14 cellular contexts compared by ENCODE assay signal in the genomic region with DNA sequence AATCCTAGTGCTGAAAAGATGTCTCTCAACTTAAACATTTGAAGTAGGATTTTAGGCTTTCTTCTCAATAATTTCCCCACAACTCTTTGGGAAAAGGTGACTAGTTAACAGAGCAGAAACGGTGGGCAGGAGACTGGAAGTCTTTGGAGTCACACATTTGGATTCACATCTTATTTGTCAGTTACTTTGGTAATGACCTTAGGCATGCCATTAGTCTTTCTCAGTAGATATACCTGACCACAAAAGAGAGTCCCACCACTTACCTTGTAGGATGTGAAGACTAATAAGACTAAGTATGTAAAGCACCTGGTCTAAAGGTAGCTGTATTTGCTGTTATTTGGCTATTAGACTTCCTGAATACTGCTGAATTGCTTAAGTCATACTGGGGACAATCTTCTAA. TPM values are rescaled to one million over a fixed set of nuclear protein-coding genes. Genes with fewer than 3 reads are reported as not detected.
A peak's percentile ranks its signal among the peaks of the same experiment; 100 is the strongest.
DNase-seq lines count a peak whose midpoint lies in the region; ATAC-seq and TF ChIP-seq lines count a peak whose summit lies in the region.
"Had no signal": no experiment of that assay in that cellular context is flagged by ENCODE, and none has a peak within 500 bp of the region (broad histone marks: within the 10 kb centered on the region; RNA-seq: fewer than 3 reads in every experiment).

No MANE protein-coding gene starts in this region.

- DNase-seq in Calu3, result no peak
- no peak for DNase-seq in SJSA1 (ENCODE audit: low read depth in 1 of 2, low spot score in 2 of 2)
- no peak for DNase-seq in NCI-H2227 (lab: John Stamatoyannopoulos, UW; ENCODE audit: unreplicated experiment)
- no peak for DNase-seq in activated effector memory CD4-positive, alpha-beta T cell treated with Interleukin-2 at 50 U/mL for 16 hours
- no peak for DNase-seq in NCI-H345 (lab: John Stamatoyannopoulos, UW)
- DNase-seq: midbrain, NCI-H2081 treated with DMSO at 0.1 percent for 48 hours, retina had no signal

- peaks cover 58% of the 10 kb centered on the region for H3K4me1 Mint-ChIP-seq in Calu3 (ENCODE audit: low read depth, unreplicated experiment)

- H3K27me3 ChIP-seq in SJSA1 (replicated peaks) (no peaks in the 10 kb centered on the region), gastroesophageal sphincter (no peaks in the 10 kb centered on the region)
- H3K27me3 ChIP-seq: BLaER1 treated with 17β-estradiol and CSF1 and Interleukin-3, amounts not matched to agents 10 nM and 100 nM had no signal

- H3K4me3 Mint-ChIP-seq in Calu3 (ENCODE audit: low read depth, unreplicated experiment), result peak overlapping the region; percentile 65

- ATAC-seq in gastroesophageal sphincter (no peak), HG03520 (IDR thresholded peaks at IDR 0.05; ENCODE audit: unreplicated experiment) (no peak)
- ATAC-seq: activated naive CD4-positive, alpha-beta T cell treated with anti-CD3 and anti-CD28 coated beads, Interleukin-2, amount 50 U/mL, for 72 hours had no signal

- H3K9me3 ChIP-seq in SJSA1 (replicated peaks), result no peaks in the 10 kb centered on the region
- no peaks in the 10 kb centered on the region for H3K9me3 ChIP-seq in gastroesophageal sphincter

- no peaks in the 10 kb centered on the region for H3K9me3 Mint-ChIP-seq in Calu3 (ENCODE audit: low read depth, unreplicated experiment)
- H3K9me3 Mint-ChIP-seq: activated naive CD4-positive, alpha-beta T cell treated with anti-CD3 and anti-CD28 coated beads, Interleukin-2, amount 50 U/mL, for 72 hours had no signal

- peaks cover 64% of the 10 kb centered on the region for H3K36me3 ChIP-seq in SJSA1
- peaks cover 0 to 15% of the 10 kb centered on the region in 2 donors for H3K36me3 ChIP-seq in gastroesophageal sphincter

- TSS peak; percentile 96 for BruUV-seq in Calu3 (replicated peaks; lab: Mats Ljungman, UMichigan)

- TF ChIP-seq EP300 in gastroesophageal sphincter (IDR thresholded peaks at IDR 0.05), result no peak

- TF ChIP-seq POLR2A in gastroesophageal sphincter (IDR thresholded peaks at IDR 0.05), result no peak

- peaks cover 42% of the 10 kb centered on the region for H3K36me3 Mint-ChIP-seq in Calu3 (ENCODE audit: insufficient read depth, unreplicated experiment)

- intact Hi-C loops in Calu3 (cut with micrococcal nuclease; ENCODE audit: unreplicated experiment), result loop anchor here (2.0 kb wide), 2 partner anchors 23 to 35 kb away; partner anchors contain the start of gene DAP

- WGBS in gastroesophageal sphincter (ENCODE audit: low coverage in 1 of 2), 2 donors, result 47 to 100% methylated on average over 1 of the region's 1 CpG

- H3K4me1 ChIP-seq in SJSA1 (replicated peaks) (peaks cover 67% of the 10 kb centered on the region), gastroesophageal sphincter (peaks cover 0 to 39% (median 5%) of the 10 kb centered on the region in 3 donors)

- no peak for TF ChIP-seq CTCF in Calu3 (IDR thresholded peaks at IDR 0.05; ENCODE audit: unreplicated experiment)
- TF ChIP-seq CTCF in gastroesophageal sphincter (IDR thresholded peaks at IDR 0.05), result no peak

- CTCF ChIA-PET in Calu3 (lab: Charles Lee), result interaction anchor here (0.6 to 1.6 kb wide), 6 partner anchors 13 to 39 kb away, joined by 3 to 6 read pairs (median 4); partner anchors contain the start of gene DAP

- peak overlapping the region; percentile 97 for H3K27ac Mint-ChIP-seq in Calu3 (ENCODE audit: unreplicated experiment)
- H3K27ac Mint-ChIP-seq: activated naive CD4-positive, alpha-beta T cell treated with anti-CD3 and anti-CD28 coated beads, Interleukin-2, amount 50 U/mL, for 72 hours had no signal

- H3K4me3 ChIP-seq in SJSA1 (no peak overlapping the region), gastroesophageal sphincter (no peak overlapping the region), skin epidermis (no peak overlapping the region)
- H3K4me3 ChIP-seq: BLaER1 treated with 17β-estradiol and CSF1 and Interleukin-3, amounts not matched to agents 10 nM and 100 nM had no signal

- H3K27me3 Mint-ChIP-seq in Calu3 (ENCODE audit: unreplicated experiment), result no peaks in the 10 kb centered on the region

- H3K27ac ChIP-seq in SJSA1 (peak overlapping the region; percentile 76), gastroesophageal sphincter (peak overlapping the region in 3 of 4 donors; percentile 60 to 80 (median 76)), skin epidermis (peak overlapping the region in 16 of 21 experiments; percentile 13 to 81 (median 66))
- H3K27ac ChIP-seq: KMS-11 had no signal

RNA-seq across cellular contexts. Expression of gene DAP, which starts 35.4 kb away (rescaled TPM):
- total RNA-seq in Calu3 (2022) (138 and 141 TPM in 2 replicates), gastroesophageal sphincter (10 to 100 TPM; 21.8 to 41.9 (median 36.0) TPM)
- 40.6 and 64.6 TPM in 2 replicates for total RNA-seq in SJSA1 (2014; rRNA removed; shearing (Covaris generic))
